8 cellular contexts compared by ENCODE assay signal in genomic region chr6:32968770-32969684, GRCh38. TPM values are rescaled to one million over a fixed set of nuclear protein-coding genes. Genes with fewer than 3 reads are reported as not detected.
A peak's percentile ranks its signal among the peaks of the same experiment; 100 is the strongest.
DNase-seq lines count a peak whose midpoint lies in the region; ATAC-seq and TF ChIP-seq lines count a peak whose summit lies in the region.

No MANE protein-coding gene starts in this region.

- no peaks in the 10 kb centered on the region for H3K9me3 ChIP-seq in HUES48 (ENCODE audit: control insufficient read depth, insufficient read depth, low read length)
- no peaks in the 10 kb centered on the region for H3K9me3 ChIP-seq in Peyer's patch

- no peaks in the 10 kb centered on the region for H3K27me3 ChIP-seq in HUES48 (ENCODE audit: control insufficient read depth, insufficient read depth, low read length)
- no peaks in the 10 kb centered on the region for H3K27me3 ChIP-seq in Peyer's patch

- H3K4me3 ChIP-seq in HUES48 (ENCODE audit: low read depth, low read length) (peak overlapping the region; percentile 89), Peyer's patch (peak overlapping the region; percentile 74 to 95 (median 79))

- peaks cover 0 to 2% (median 0%) of the 10 kb centered on the region in 5 donors for H3K27me3 Mint-ChIP-seq in naive thymus-derived CD8-positive, alpha-beta T cell

- peak overlapping the region; percentile 78 to 99 (median 92) for H3K4me3 Mint-ChIP-seq in naive thymus-derived CD8-positive, alpha-beta T cell

- H3K9me3 Mint-ChIP-seq in naive thymus-derived CD8-positive, alpha-beta T cell = no peaks in the 10 kb centered on the region

- peak overlapping the region; percentile 91 to 100 (median 98) for H3K27ac Mint-ChIP-seq in naive thymus-derived CD8-positive, alpha-beta T cell

- H3K27ac ChIP-seq in HUES48 (ENCODE audit: low read depth, low read length) (peak overlapping the region; percentile 100), Peyer's patch (peak overlapping the region; percentile 96 to 100 (median 100))

- DNase-seq in SHP77 (lab: John Stamatoyannopoulos, UW) = peak; percentile 68 to 78
- DNase-seq in SHP77 treated with DMSO at 0.1 percent for 48 hours (lab: John Stamatoyannopoulos, UW) = no peak
- peak; percentile 72 to 87 (median 77) for DNase-seq in Peyer's patch
- DNase-seq in activated effector memory CD4-positive, alpha-beta T cell treated with Interleukin-2 at 50 U/mL for 16 hours = peak; percentile 54
- DNase-seq in fibroblast of peridontal ligament (ENCODE audit: extremely low read depth) = peak; percentile 83
- DNase-seq in naive thymus-derived CD8-positive, alpha-beta T cell = peak in 9 of 10 donors; percentile 43 to 75 (median 59)
- DNase-seq in stromal cell of bone marrow (ENCODE audit: low read depth) = peak; percentile 57

- H3K36me3 ChIP-seq in HUES48 (ENCODE audit: control insufficient read depth, insufficient read depth, low read length) (peaks cover 23% of the 10 kb centered on the region), Peyer's patch (peaks cover 0 to 9% (median 0%) of the 10 kb centered on the region in 3 donors)

- TF ChIP-seq POLR2A in Peyer's patch (IDR thresholded peaks at IDR 0.05) = peak in 1 of 2 donors; percentile 27

- POLR2A ChIA-PET in naive thymus-derived CD8-positive, alpha-beta T cell (lab: Charles Lee) = interaction anchor here (0.5 to 21.1 kb wide), 17 partner anchors 9 to 1067 kb away, joined by 3 to 510 read pairs (median 6); partner anchors contain the start of genes HLA-DMA, HLA-DMB, PSMB8 and PSMB9

- no peak for TF ChIP-seq CTCF in Peyer's patch (IDR thresholded peaks at IDR 0.05)

- peaks cover 33 to 57% (median 42%) of the 10 kb centered on the region in 4 donors for H3K4me1 Mint-ChIP-seq in naive thymus-derived CD8-positive, alpha-beta T cell

- H3K36me3 Mint-ChIP-seq in naive thymus-derived CD8-positive, alpha-beta T cell = peaks cover 13 to 17% (median 17%) of the 10 kb centered on the region in 3 donors

- H3K4me1 ChIP-seq in HUES48 (ENCODE audit: control insufficient read depth, insufficient read depth, low read length) (peaks cover 9% of the 10 kb centered on the region; the same call in 1 of the 2 replicates), Peyer's patch (peaks cover 0 to 28% (median 3%) of the 10 kb centered on the region in 4 donors)

- ATAC-seq in naive thymus-derived CD8-positive, alpha-beta T cell = peak; percentile 9 to 22

- peak overlapping the region; percentile 100 for H3K9ac ChIP-seq in HUES48 (ENCODE audit: low read depth, low read length)

RNA-seq across cellular contexts. Expression of gene BRD2, which starts 0.6 kb away (rescaled TPM):
- total RNA-seq in Peyer's patch = 100 to 1,000 TPM; 146 to 525 (median 205) TPM
- total RNA-seq in naive thymus-derived CD8-positive, alpha-beta T cell = 100 to 1,000 TPM; 454 to 455 TPM
- 10 to 100 TPM; 24.5 to 72.8 (median 29.8) TPM for polyA plus RNA-seq in naive thymus-derived CD8-positive, alpha-beta T cell

RNA-seq across cellular contexts. Expression of gene HLA-DMA, which starts 16.1 kb away (rescaled TPM):
- total RNA-seq in Peyer's patch = 10 to 100 TPM; 47.0 to 79.9 (median 62.1) TPM
- total RNA-seq in naive thymus-derived CD8-positive, alpha-beta T cell = 10 to 100 TPM; 38.7 to 39.7 TPM
- 10 to 100 TPM; 23.7 to 37.4 (median 26.9) TPM for polyA plus RNA-seq in naive thymus-derived CD8-positive, alpha-beta T cell

RNA-seq across cellular contexts. Expression of gene HLA-DMB, which starts 28.2 kb away (rescaled TPM):
- total RNA-seq in Peyer's patch = 100 to 1,000 TPM in 1 of 4 donors, 10 to 100 TPM in 3; 59.4 to 199 (median 91.6) TPM
- total RNA-seq in naive thymus-derived CD8-positive, alpha-beta T cell = 10 to 100 TPM; 23.0 to 23.5 TPM
- polyA plus RNA-seq in naive thymus-derived CD8-positive, alpha-beta T cell = 10 to 100 TPM; 10.8 to 22.5 (median 16.8) TPM

RNA-seq across cellular contexts. Expression of gene HLA-DOA, which starts 40.4 kb away (rescaled TPM):
- 10 to 100 TPM in 1 of 4 donors, 1 to 10 TPM in 1, under 1 TPM in 1, not detected in 1; 0.95 to 26.4 (median 1.5) TPM for total RNA-seq in Peyer's patch
- total RNA-seq in naive thymus-derived CD8-positive, alpha-beta T cell = 10 to 100 TPM; 50.7 to 51.7 TPM
- 10 to 100 TPM; 26.4 to 61.0 (median 33.2) TPM for polyA plus RNA-seq in naive thymus-derived CD8-positive, alpha-beta T cell
